ENCODE assay signal across 17 cellular contexts in the genomic region with DNA sequence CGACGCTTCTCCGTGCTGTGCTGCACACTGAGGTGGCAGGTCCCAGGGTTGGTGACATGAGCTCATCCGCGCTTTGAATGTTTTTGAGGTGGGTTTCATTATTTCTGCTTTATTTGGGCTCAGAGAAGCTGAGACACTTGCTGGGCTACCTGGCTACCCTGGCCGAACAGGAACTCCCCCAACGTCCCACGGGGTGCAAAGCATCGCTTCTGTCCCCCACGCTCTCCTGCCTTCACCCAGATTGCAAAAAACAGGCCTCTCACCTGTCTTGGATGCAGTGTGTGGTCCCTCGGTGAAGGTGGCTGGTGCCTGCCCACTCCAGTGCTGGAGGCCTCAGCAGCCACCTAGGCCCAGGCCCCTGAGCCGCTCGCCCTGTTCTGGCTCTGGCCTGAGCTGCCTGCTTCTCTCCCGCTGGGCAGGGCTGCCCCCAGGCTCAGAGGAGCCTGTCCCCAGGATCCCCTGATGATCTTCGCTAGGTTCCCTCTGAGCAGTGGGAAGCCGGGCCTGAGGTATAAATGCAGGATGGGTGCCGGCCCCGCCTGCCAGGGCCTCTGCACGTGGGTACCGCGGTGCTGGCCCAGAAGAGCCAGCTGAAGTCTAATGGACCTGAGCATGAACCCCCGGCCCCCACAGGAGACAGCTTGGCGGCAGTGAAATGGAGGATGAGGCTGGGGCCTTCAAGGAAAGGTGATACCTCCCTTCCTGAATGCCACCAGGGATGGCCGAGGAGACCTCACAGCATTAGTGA. TPM values are rescaled to one million over a fixed set of nuclear protein-coding genes. Genes with fewer than 3 reads are reported as not detected.
DNase-seq lines count a peak whose midpoint lies in the region; ATAC-seq and TF ChIP-seq lines count a peak whose summit lies in the region.
"Had no signal": no experiment of that assay in that cellular context is flagged by ENCODE, and none has a peak within 500 bp of the region (broad histone marks: within the 10 kb centered on the region; RNA-seq: fewer than 3 reads in every experiment).

No MANE protein-coding gene starts in this region.

- no peak overlapping the region for H3K18ac ChIP-seq in H9 (ENCODE audit: insufficient read length, low read depth, low read length)

- H3K4me1 Mint-ChIP-seq in H9 (peaks cover 5 to 15% of the 10 kb centered on the region in 2 experiments), neural crest cell (no peaks in the 10 kb centered on the region)
- peaks cover 3% of the 10 kb centered on the region for H3K4me1 Mint-ChIP-seq in activated T-cell treated with anti-CD3 and anti-CD28 coated beads, Interleukin-2, amount 50 U/mL, for 4 hours (ENCODE audit: low read depth)

- H3K79me1 ChIP-seq in H9 (ENCODE audit: insufficient read depth, low read depth, low read length, poor library complexity, severe bottlenecking), result no peaks in the 10 kb centered on the region

- no peak for TF ChIP-seq CTCF in H9 (conservative IDR thresholded peaks at IDR 0.05)
- no peak for TF ChIP-seq CTCF in coronary artery (IDR thresholded peaks at IDR 0.05)
- TF ChIP-seq CTCF in neural crest cell (conservative IDR thresholded peaks at IDR 0.05), result no peak
- TF ChIP-seq CTCF in upper lobe of left lung (IDR thresholded peaks at IDR 0.05), result no peak
- TF ChIP-seq CTCF in OCI-LY7 (conservative IDR thresholded peaks at IDR 0.05; ENCODE audit: low read length), result no peak

- no peak overlapping the region for H3K23ac ChIP-seq in H9 (ENCODE audit: insufficient read length, low read depth, low read length)

- no peak overlapping the region for H4K91ac ChIP-seq in H9 (ENCODE audit: insufficient read length, low read depth, low read length)

- H3K27me3 ChIP-seq in H9 (ENCODE audit: insufficient read depth, low read length) (no peaks in the 10 kb centered on the region), upper lobe of left lung (no peaks in the 10 kb centered on the region)
- H3K27me3 ChIP-seq: Peyer's patch had no signal

- no peak overlapping the region for H2BK5ac ChIP-seq in H9 (ENCODE audit: insufficient read length, low read length)

- no TSS peak for BruUV-seq in OCI-LY7 (replicated peaks; lab: Mats Ljungman, UMichigan)

- no CpG with 5 or more reads among the region's 24 CpGs for WGBS in H9 (ENCODE audit: extremely low coverage, insufficient read length, low lambda C conversion rate)
- 92 to 94% methylated on average over 17 to 24 of the region's 24 CpGs for WGBS in upper lobe of left lung, 2 donors

- no peak for TF ChIP-seq EP300 in upper lobe of left lung (IDR thresholded peaks at IDR 0.05)

- POLR2A ChIA-PET in OCI-LY7 (lab: Charles Lee), result no interaction called here

- no peak overlapping the region for H2BK15ac ChIP-seq in H9 (ENCODE audit: low read depth, low read length)

- no peak overlapping the region for H3K4me3 Mint-ChIP-seq in H9
- no peak overlapping the region for H3K4me3 Mint-ChIP-seq in neural crest cell
- no peak overlapping the region for H3K4me3 Mint-ChIP-seq in activated T-cell treated with anti-CD3 and anti-CD28 coated beads, Interleukin-2, amount 50 U/mL, for 4 hours
- H3K4me3 Mint-ChIP-seq: CD14-positive monocyte had no signal

- H3K27ac ChIP-seq in H9 (ENCODE audit: insufficient read length, low read depth, low read length) (no peak overlapping the region), coronary artery (no peak overlapping the region), upper lobe of left lung (no peak overlapping the region), OCI-LY7 (ENCODE audit: low read depth, low read length, poor library complexity, severe bottlenecking) (no peak overlapping the region)
- H3K27ac ChIP-seq: Peyer's patch had no signal

- H3K36me3 Mint-ChIP-seq in H9 (ENCODE audit: insufficient read depth in 1 of 3, low read depth in 3 of 3) (no peaks in the 10 kb centered on the region), neural crest cell (ENCODE audit: low read depth) (no peaks in the 10 kb centered on the region)
- H3K36me3 Mint-ChIP-seq in activated T-cell treated with anti-CD3 and anti-CD28 coated beads, Interleukin-2, amount 50 U/mL, for 4 hours (ENCODE audit: insufficient read depth), result no peaks in the 10 kb centered on the region
- H3K36me3 Mint-ChIP-seq: CD14-positive monocyte had no signal

- no peaks in the 10 kb centered on the region for H3K9me3 ChIP-seq in H9 (ENCODE audit: control insufficient read depth, low read depth, low read length)
- no peaks in the 10 kb centered on the region for H3K9me3 ChIP-seq in upper lobe of left lung
- H3K9me3 ChIP-seq in OCI-LY7 (ENCODE audit: low read length), result no peaks in the 10 kb centered on the region
- H3K9me3 ChIP-seq: HAP-1, Peyer's patch had no signal

- H3K79me2 ChIP-seq in H9 (ENCODE audit: insufficient read depth, low read length) (no peaks in the 10 kb centered on the region), OCI-LY7 (ENCODE audit: insufficient read depth, low read depth, low read length) (no peaks in the 10 kb centered on the region)

- no peak overlapping the region for H2AFZ ChIP-seq in H9 (ENCODE audit: low read length)
- H2AFZ ChIP-seq in OCI-LY7 (ENCODE audit: low read length), result no peak overlapping the region

- no peaks in the 10 kb centered on the region for H3K4me1 ChIP-seq in H9 (ENCODE audit: insufficient read depth, low read length)
- H3K4me1 ChIP-seq in upper lobe of left lung, result peaks cover 5 to 15% (median 7%) of the 10 kb centered on the region in 4 donors
- H3K4me1 ChIP-seq in OCI-LY7 (ENCODE audit: insufficient read depth, low read length, poor library complexity, severe bottlenecking), result no peaks in the 10 kb centered on the region
- H3K4me1 ChIP-seq: HAP-1 had no signal

- H3K9me3 Mint-ChIP-seq in H9 (no peaks in the 10 kb centered on the region; a peak in 1 of 5 replicates), neural crest cell (no peaks in the 10 kb centered on the region)
- H3K9me3 Mint-ChIP-seq in activated T-cell treated with anti-CD3 and anti-CD28 coated beads, Interleukin-2, amount 50 U/mL, for 4 hours, result no peaks in the 10 kb centered on the region

- H4K5ac ChIP-seq in H9 (ENCODE audit: insufficient read length, low read depth, low read length), result no peak overlapping the region

- DNase-seq in H9 (peak; percentile 8), coronary artery (ENCODE audit: low spot score) (peak; percentile 64), neural crest cell (ENCODE audit: low read depth, low spot score) (no peak), upper lobe of left lung (peak; percentile 14 to 57), OCI-LY7 (ENCODE audit: low spot score) (no peak)
- DNase-seq in activated T-cell treated with anti-CD3 and anti-CD28 coated beads, Interleukin-2, amount 50 U/mL, for 4 hours, result no peak
- DNase-seq: COR-L47, Kasumi-1, NCI-H187 treated with DMSO at 0.1 percent for 48 hours, NCI-H2171, NCI-H446 treated with DMSO at 0.1 percent for 48 hours, NCI-H774 had no signal

- no peak overlapping the region for H2AK5ac ChIP-seq in H9 (ENCODE audit: insufficient read length, low read length)

- H3K36me3 ChIP-seq in upper lobe of left lung (no peaks in the 10 kb centered on the region), OCI-LY7 (ENCODE audit: insufficient read depth, low read length) (no peaks in the 10 kb centered on the region)
- H3K36me3 ChIP-seq: HAP-1, Peyer's patch had no signal

- no peaks in the 10 kb centered on the region for H4K20me1 ChIP-seq in H9 (ENCODE audit: control insufficient read depth, insufficient read depth, insufficient read length)
- H4K20me1 ChIP-seq in OCI-LY7 (ENCODE audit: insufficient read depth, low read length), result no peaks in the 10 kb centered on the region

- H3K4me2 ChIP-seq in H9 (ENCODE audit: insufficient read depth, insufficient read length, low read length) (no peak overlapping the region), OCI-LY7 (ENCODE audit: low read length) (no peak overlapping the region)

- H4K8ac ChIP-seq in H9 (replicated peaks; ENCODE audit: insufficient read length, low read depth, low read length), result no peak overlapping the region

- H3K23me2 ChIP-seq in H9 (ENCODE audit: insufficient read length, low read depth, low read length, poor library complexity, severe bottlenecking), result no peaks in the 10 kb centered on the region

- ATAC-seq in upper lobe of left lung (ENCODE audit: low FRiP score in 2 of 2), result no peak
- no peak for ATAC-seq in activated T-cell treated with anti-CD3 and anti-CD28 coated beads, Interleukin-2, amount 50 U/mL, for 4 hours
- ATAC-seq in GM21515 (IDR thresholded peaks at IDR 0.05; ENCODE audit: unreplicated experiment), result no peak

- no peak overlapping the region for H3K4ac ChIP-seq in H9 (ENCODE audit: low read depth, low read length)

- H3K4me3 ChIP-seq in coronary artery, result no peak overlapping the region
- H3K4me3 ChIP-seq in upper lobe of left lung, result no peak overlapping the region
- H3K4me3 ChIP-seq in OCI-LY7 (ENCODE audit: low read depth, low read length, poor library complexity, severe bottlenecking), result no peak overlapping the region
- H3K4me3 ChIP-seq: HAP-1, Peyer's patch had no signal

- CTCF ChIA-PET in OCI-LY7 (lab: Charles Lee; ENCODE audit: unreplicated experiment), result no interaction called here

- H2BK20ac ChIP-seq in H9 (ENCODE audit: low read depth, low read length, poor library complexity, severe bottlenecking), result no peak overlapping the region

- no peak for TF ChIP-seq POLR2A in upper lobe of left lung (IDR thresholded peaks at IDR 0.05)

- intact Hi-C loops in OCI-LY7 (cut with micrococcal nuclease; ENCODE audit: unreplicated experiment), result no loop called here

- no peaks in the 10 kb centered on the region; the same call in 1 of the 2 replicates for H3K27me3 Mint-ChIP-seq in H9 (ENCODE audit: low read depth)
- peaks cover 4% of the 10 kb centered on the region for H3K27me3 Mint-ChIP-seq in neural crest cell (ENCODE audit: low read depth)
- peaks cover 31% of the 10 kb centered on the region for H3K27me3 Mint-ChIP-seq in activated T-cell treated with anti-CD3 and anti-CD28 coated beads, Interleukin-2, amount 50 U/mL, for 4 hours (ENCODE audit: low read depth)

- no peak overlapping the region for H2BK120ac ChIP-seq in H9 (ENCODE audit: low read depth, low read length, poor library complexity, severe bottlenecking)

- H3T11ph ChIP-seq in H9 (ENCODE audit: low read length), result no peak overlapping the region

- no peak overlapping the region for H3K27ac Mint-ChIP-seq in H9
- peak overlapping the region; percentile 81 for H3K27ac Mint-ChIP-seq in neural crest cell (ENCODE audit: unreplicated experiment)

- no peak overlapping the region for H3K9ac ChIP-seq in H9 (ENCODE audit: extremely low read depth, insufficient read length, low read length)

- H2BK12ac ChIP-seq in H9 (ENCODE audit: insufficient read length, low read depth, low read length), result no peak overlapping the region

- no peaks in the 10 kb centered on the region for H3K9me2 ChIP-seq in OCI-LY7 (ENCODE audit: insufficient read depth, low read length)

- no peak overlapping the region; the same call in 1 of the 2 replicates for H3K14ac ChIP-seq in H9 (ENCODE audit: insufficient read depth, low read length)

- no peak overlapping the region for H3K56ac ChIP-seq in H9 (ENCODE audit: insufficient read length, low read depth, low read length)

RNA-seq across cellular contexts. Expression of a gene that starts 15.8 kb away (rescaled TPM):
- total RNA-seq in H9 (2021), result not detected in 2 replicates
- total RNA-seq in neural crest cell, result not detected in 2 replicates
- not detected for total RNA-seq in upper lobe of left lung
- total RNA-seq in activated T-cell treated with anti-CD3 and anti-CD28 coated beads, Interleukin-2, amount 50 U/mL, for 4 hours, result not detected
- not detected in 2 replicates for total RNA-seq in OCI-LY7 (2014; rRNA removed; shearing (Covaris generic))
- total RNA-seq in OCI-LY7 (2022), result not detected in 2 replicates
- total RNA-seq: A673, Peyer's patch had no signal

RNA-seq across cellular contexts. Expression of a gene that starts 16.5 kb away (rescaled TPM):
- total RNA-seq in H9 (2021) (4.0 and 4.3 TPM in 2 replicates), neural crest cell (0.16 and 0.23 TPM in 2 replicates), upper lobe of left lung (10 to 100 TPM in 3 of 6 donors, 1 to 10 TPM in 3; 3.0 to 16.2 (median 10.7) TPM), OCI-LY7 (2022) (not detected in 2 replicates)
- under 1 TPM in 2 of 3 donors, not detected in 1; 0.10 to 0.18 TPM for total RNA-seq in activated T-cell treated with anti-CD3 and anti-CD28 coated beads, Interleukin-2, amount 50 U/mL, for 4 hours
- total RNA-seq in OCI-LY7 (2014; rRNA removed; shearing (Covaris generic)), result not detected in 2 replicates

RNA-seq across cellular contexts. Expression of a gene that starts 52.2 kb away (rescaled TPM):
- 16.2 and 16.8 TPM in 2 replicates for total RNA-seq in H9 (2021)
- total RNA-seq in neural crest cell, result 14.2 and 14.4 TPM in 2 replicates
- total RNA-seq in upper lobe of left lung, result 10 to 100 TPM; 12.5 to 61.8 (median 18.8) TPM
- 1 to 10 TPM; 5.8 to 8.4 (median 7.1) TPM for total RNA-seq in activated T-cell treated with anti-CD3 and anti-CD28 coated beads, Interleukin-2, amount 50 U/mL, for 4 hours
- total RNA-seq in OCI-LY7 (2014; rRNA removed; shearing (Covaris generic)), result 21.5 and 30.0 TPM in 2 replicates
- 59.8 and 65.2 TPM in 2 replicates for total RNA-seq in OCI-LY7 (2022)

Comparison
In these comparisons a context has a peak if more than half of its experiments do, and no peak if none do; other contexts are left out.
1. DNase-seq: peak in H9 (single experiment), coronary artery (single experiment) and upper lobe of left lung (2 of 2); none in neural crest cell (single experiment), activated T-cell treated with anti-CD3 and anti-CD28 coated beads, Interleukin-2, amount 50 U/mL, for 4 hours (single experiment) and OCI-LY7 (single experiment).